Comparison of ENCODE assay signal across 8 cellular contexts in the genomic region with DNA sequence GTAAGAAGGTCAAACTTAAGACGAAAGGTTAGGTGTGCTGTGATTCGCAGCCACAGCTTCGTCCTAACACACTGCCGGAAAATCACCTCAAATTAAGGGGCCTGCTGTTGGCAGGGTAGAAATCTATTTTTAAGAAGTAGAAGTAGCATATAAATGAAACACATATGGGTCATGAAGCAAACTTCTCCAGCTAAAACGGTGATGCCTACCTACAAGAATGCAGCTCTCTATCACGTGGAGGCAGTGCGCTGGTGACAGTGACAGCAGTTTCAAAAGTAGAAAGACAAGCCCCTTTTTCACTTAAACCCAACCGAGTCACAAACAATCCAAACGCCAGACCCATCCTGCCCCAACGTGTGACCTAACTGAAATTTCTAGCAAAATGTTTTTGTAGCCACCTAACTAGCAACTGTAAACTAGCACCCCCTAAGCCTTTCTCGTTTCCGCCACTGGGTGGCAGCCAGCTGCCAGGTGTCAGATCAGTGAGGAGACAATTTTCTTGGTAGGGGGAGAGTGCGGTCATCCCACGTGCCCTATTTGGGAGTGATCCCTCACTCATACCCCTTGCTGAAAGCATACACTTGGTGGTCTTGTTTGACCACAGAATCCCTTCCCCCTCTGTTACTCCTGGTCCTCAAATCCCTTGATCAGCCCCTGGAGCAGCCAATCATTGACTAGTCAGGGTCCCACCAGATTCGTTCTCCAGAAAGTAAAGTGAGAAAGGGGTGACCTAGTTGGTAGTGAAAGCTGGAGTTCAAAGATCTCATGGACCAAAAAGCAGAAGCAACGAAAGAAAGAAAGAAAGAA.
DNase-seq lines count a peak whose midpoint lies in the region; ATAC-seq, FAIRE-seq and TF ChIP-seq lines count a peak whose summit lies in the region.

No MANE protein-coding gene starts in this region.

- H3K4me3 ChIP-seq in WI38 (ENCODE audit: low read depth, low read length) (no peak overlapping the region), coronary artery (no peak overlapping the region)

- DNase-seq in D341Med (ENCODE audit: low spot score) (peak; percentile 82), H54 (ENCODE audit: insufficient read length, low spot score) (peak; percentile 50), NCI-H1694 treated with DMSO at 0.1 percent for 48 hours (lab: John Stamatoyannopoulos, UW) (peak; percentile 49), coronary artery (ENCODE audit: low spot score) (peak; percentile 81), left kidney (ENCODE audit: low read depth, low spot score) (peak; percentile 79)
- DNase-seq in stimulated activated CD4-positive, alpha-beta T cell treated with anti-CD3 and anti-CD28 coated beads, Interleukin-4, amount 100 ng/mL, for 4 hours: peak; percentile 5 to 45

- TF ChIP-seq CTCF in WI38 (IDR thresholded peaks at IDR 0.05; ENCODE audit: low read depth, low read length): peak; percentile 86
- TF ChIP-seq CTCF in coronary artery (IDR thresholded peaks at IDR 0.05): peak; percentile 84

- no peak for FAIRE-seq in H54 (lab: Jason Lieb, UNC)

- ATAC-seq in GM18870 (IDR thresholded peaks at IDR 0.05; ENCODE audit: unreplicated experiment): no peak

- H3K27ac ChIP-seq in coronary artery: no peak overlapping the region

- TF ChIP-seq POLR2A in H54 (IDR thresholded peaks at IDR 0.05; ENCODE audit: low read depth, low read length): no peak

Comparison
In these comparisons a context has a peak if more than half of its experiments do, and no peak if none do; other contexts are left out.
1. DNase-seq: peak in every context shown above with its lines; median percentile 82 in D341Med; 81 in coronary artery; 79 in left kidney; 50 in H54; 49 in NCI-H1694 treated with DMSO at 0.1 percent for 48 hours; 25 in stimulated activated CD4-positive, alpha-beta T cell treated with anti-CD3 and anti-CD28 coated beads, Interleukin-4, amount 100 ng/mL, for 4 hours.